1 cellular context compared by ENCODE assay signal in the genomic region with DNA sequence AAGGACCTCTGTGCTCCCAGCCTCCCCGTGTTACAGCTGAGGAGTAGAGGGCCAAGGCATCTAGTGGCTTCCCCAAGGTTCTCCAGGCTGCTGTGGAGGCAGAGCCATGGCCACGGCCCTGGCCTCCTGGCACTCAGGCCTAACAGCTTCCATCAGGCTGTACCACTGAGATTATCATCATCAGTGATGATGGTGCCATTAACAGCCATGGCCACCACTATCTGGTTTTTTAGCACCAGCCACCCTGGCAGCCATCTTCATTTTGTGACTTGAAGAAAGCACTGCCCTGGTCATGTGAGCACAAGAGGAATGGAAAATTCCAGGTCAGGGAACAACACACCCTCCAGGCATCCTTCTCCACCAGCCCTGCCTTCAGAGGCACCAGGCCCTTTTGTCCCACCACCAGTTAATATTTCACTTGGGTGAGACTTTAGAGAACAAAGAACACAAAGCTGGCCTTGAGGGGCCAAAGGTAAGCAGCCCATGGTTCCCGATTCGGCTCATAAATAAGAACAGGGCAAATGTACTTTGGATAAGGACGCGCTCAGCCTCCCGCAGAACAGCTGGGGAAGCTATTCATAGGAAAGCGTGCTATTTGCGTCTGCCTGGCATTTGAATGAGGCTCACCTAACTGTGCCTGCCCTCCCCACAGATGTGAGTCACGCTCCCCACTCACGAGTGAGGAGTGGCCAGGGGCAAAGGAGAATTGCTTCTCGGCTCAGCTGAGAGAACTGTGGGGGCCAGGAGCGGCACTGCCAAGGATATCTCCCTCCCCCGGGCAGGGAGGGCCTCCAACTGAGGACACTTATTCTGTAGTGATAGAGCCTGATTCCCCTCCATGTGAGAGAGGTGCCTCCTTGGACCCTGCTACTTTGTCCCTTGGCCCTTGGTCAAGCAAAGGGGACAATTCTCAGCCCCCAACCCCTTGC.
TF ChIP-seq lines count a peak whose summit lies in the region.

No MANE protein-coding gene starts in this region.

TF ChIP-seq in HepG2, 621 proteins besides CTCF, POLR2A, EP300 and RAD21 (continued from another document and continues in another):
- TF ChIP-seq ZNF609 (CRISPR knock-in tag; IDR thresholded peaks at IDR 0.05; ENCODE audit: borderline replicate concordance) (peak; percentile 79; the same call in 1 of the 2 replicates), AHR (CRISPR knock-in tag; IDR thresholded peaks at IDR 0.05) (no peak; the same call in 1 of the 2 replicates), HBP1 (CRISPR knock-in tag; IDR thresholded peaks at IDR 0.05; ENCODE audit: low read depth) (peak; percentile 65; the same call in 1 of the 2 replicates), SNAPC5 (CRISPR knock-in tag; IDR thresholded peaks at IDR 0.05; ENCODE audit: borderline replicate concordance) (no peak), SMAD9 (CRISPR knock-in tag; IDR thresholded peaks at IDR 0.05) (no peak), HDAC1 (CRISPR knock-in tag; IDR thresholded peaks at IDR 0.05) (peak; percentile 94), ZNF431 (CRISPR knock-in tag; IDR thresholded peaks at IDR 0.05; ENCODE audit: borderline replicate concordance, low read depth) (peak; percentile 62), ZNF788 (CRISPR knock-in tag; IDR thresholded peaks at IDR 0.05; ENCODE audit: borderline replicate concordance) (peak; percentile 94; the same call in 1 of the 2 replicates), HIVEP1 (CRISPR knock-in tag; IDR thresholded peaks at IDR 0.05) (peak; percentile 60; the same call in 1 of the 2 replicates), KLF6 (CRISPR knock-in tag; IDR thresholded peaks at IDR 0.05) (no peak), ASH2L (IDR thresholded peaks at IDR 0.05; ENCODE audit: insufficient read length, low read depth, low read length) (peak; percentile 84), FUBP1 (CRISPR knock-in tag; IDR thresholded peaks at IDR 0.05; ENCODE audit: borderline replicate concordance) (no peak; the same call in 1 of the 2 replicates), GRHL1 (CRISPR knock-in tag; conservative IDR thresholded peaks at IDR 0.05) (no peak), ELF4 (CRISPR knock-in tag; IDR thresholded peaks at IDR 0.05; ENCODE audit: borderline replicate concordance) (no peak), E2F5 (CRISPR knock-in tag; conservative IDR thresholded peaks at IDR 0.05) (no peak), TSC22D2 (CRISPR knock-in tag; IDR thresholded peaks at IDR 0.05; ENCODE audit: borderline replicate concordance) (no peak), ZBTB14 (CRISPR knock-in tag; IDR thresholded peaks at IDR 0.05) (no peak), SALL2 (CRISPR knock-in tag; IDR thresholded peaks at IDR 0.05) (no peak), ZFP36L1 (CRISPR knock-in tag; IDR thresholded peaks at IDR 0.05) (peak; percentile 66; the same call in 1 of the 2 replicates), ZNF432 (CRISPR knock-in tag; IDR thresholded peaks at IDR 0.05; ENCODE audit: borderline replicate concordance) (no peak), RBFOX2 (IDR thresholded peaks at IDR 0.05; ENCODE audit: low read depth, low read length) (peak; percentile 69), RELA (CRISPR knock-in tag; IDR thresholded peaks at IDR 0.05) (no peak), ZNF790 (CRISPR knock-in tag; IDR thresholded peaks at IDR 0.05; ENCODE audit: borderline replicate concordance) (no peak), MAFF (IDR thresholded peaks at IDR 0.05; ENCODE audit: low read depth, low read length) (0 out of 2 replicates have a peak, but pooled peaks have one; percentile 12), SP4 (CRISPR knock-in tag; IDR thresholded peaks at IDR 0.05) (no peak; the same call in 1 of the 2 replicates), ZBTB49 (CRISPR knock-in tag; IDR thresholded peaks at IDR 0.05; ENCODE audit: borderline replicate concordance) (no peak), FOXC1 (CRISPR knock-in tag; IDR thresholded peaks at IDR 0.05; ENCODE audit: borderline replicate concordance) (peak; percentile 35; the same call in 1 of the 2 replicates), SAP130 (CRISPR knock-in tag; IDR thresholded peaks at IDR 0.05; ENCODE audit: low read depth) (peak; percentile 82), ZNF460 (CRISPR knock-in tag; IDR thresholded peaks at IDR 0.05; ENCODE audit: borderline replicate concordance) (no peak; the same call in 1 of the 2 replicates), ZNF709 (CRISPR knock-in tag; IDR thresholded peaks at IDR 0.05) (no peak)
- TF ChIP-seq, protein P1, sequence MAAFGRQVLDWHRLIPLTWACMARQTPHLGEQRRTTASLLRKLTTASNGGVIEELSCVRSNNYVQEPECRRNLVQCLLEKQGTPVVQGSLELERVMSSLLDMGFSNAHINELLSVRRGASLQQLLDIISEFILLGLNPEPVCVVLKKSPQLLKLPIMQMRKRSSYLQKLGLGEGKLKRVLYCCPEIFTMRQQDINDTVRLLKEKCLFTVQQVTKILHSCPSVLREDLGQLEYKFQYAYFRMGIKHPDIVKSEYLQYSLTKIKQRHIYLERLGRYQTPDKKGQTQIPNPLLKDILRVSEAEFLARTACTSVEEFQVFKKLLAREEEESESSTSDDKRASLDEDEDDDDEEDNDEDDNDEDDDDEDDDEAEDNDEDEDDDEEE (CRISPR knock-in tag; IDR thresholded peaks at IDR 0.05): 0 out of 2 replicates have a peak, but pooled peaks have one; percentile 22
- TF ChIP-seq, protein P2, sequence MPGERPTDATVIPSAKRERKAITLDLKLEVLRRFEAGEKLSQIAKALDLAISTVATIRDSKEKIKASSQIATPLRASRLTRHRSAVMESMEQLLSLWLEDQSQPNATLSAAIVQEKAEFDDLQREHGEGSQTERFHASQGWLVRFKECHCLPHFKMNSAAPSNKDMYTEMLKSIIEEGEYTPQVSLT (CRISPR knock-in tag; IDR thresholded peaks at IDR 0.05; ENCODE audit: borderline replicate concordance, low read depth): no peak
- TF ChIP-seq, protein P3, sequence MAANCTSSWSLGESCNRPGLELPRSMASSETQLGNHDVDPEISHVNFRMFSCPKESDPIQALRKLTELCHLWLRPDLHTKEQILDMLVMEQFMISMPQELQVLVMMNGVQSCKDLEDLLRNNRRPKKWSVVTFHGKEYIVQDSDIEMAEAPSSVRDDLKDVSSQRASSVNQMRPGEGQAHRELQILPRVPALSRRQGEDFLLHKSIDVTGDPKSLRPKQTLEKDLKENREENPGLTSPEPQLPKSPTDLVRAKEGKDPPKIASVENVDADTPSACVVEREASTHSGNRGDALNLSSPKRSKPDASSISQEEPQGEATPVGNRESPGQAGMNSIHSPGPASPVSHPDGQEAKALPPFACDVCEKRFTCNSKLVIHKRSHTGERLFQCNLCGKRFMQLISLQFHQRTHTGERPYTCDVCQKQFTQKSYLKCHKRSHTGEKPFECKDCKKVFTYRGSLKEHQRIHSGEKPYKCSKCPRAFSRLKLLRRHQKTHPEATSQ (CRISPR knock-in tag; IDR thresholded peaks at IDR 0.05; ENCODE audit: borderline replicate concordance): peak; percentile 78; the same call in 1 of the 2 replicates
